In the genomic region with DNA sequence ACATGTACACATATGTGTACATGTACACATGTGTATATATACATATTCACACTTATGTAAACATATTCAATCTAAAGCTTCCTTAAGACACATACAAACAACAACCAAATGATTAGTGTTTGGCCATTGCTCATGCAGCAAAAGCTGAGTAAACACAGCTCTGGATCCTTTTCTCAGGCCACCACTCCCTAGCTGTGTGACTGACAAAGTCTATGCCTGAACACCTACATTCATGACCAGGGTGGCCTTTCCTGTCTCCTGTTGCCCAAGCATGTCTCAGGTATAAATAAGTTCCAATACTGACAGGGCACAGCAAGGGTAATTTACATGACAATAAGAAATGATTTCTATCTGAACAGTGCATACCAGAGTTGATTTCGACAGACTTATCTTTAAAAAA, we compare ENCODE assay signal across 29 cellular contexts. TPM values are rescaled to one million over a fixed set of nuclear protein-coding genes. Genes with fewer than 3 reads are reported as not detected.
DNase-seq lines count a peak whose midpoint lies in the region; ATAC-seq, FAIRE-seq and TF ChIP-seq lines count a peak whose summit lies in the region.
"Had no signal": no experiment of that assay in that cellular context is flagged by ENCODE, and none has a peak within 500 bp of the region (broad histone marks: within the 10 kb centered on the region; RNA-seq: fewer than 3 reads in every experiment).

No MANE protein-coding gene starts in this region.

- DNase-seq in NCI-H345 (lab: John Stamatoyannopoulos, UW) (peak; percentile 27), NCI-H345 treated with DMSO at 0.1 percent for 48 hours (lab: John Stamatoyannopoulos, UW; ENCODE audit: unreplicated experiment) (no peak), GM12891 (ENCODE audit: insufficient read length, low spot score) (no peak), ureter (ENCODE audit: low spot score) (peak; percentile 45), brain microvascular endothelial cell (no peak)
- no peak for DNase-seq in activated CD4-positive, alpha-beta T cell treated with anti-CD3 and anti-CD28 coated beads for 1 hour
- DNase-seq: CD4-positive, CD25-positive, alpha-beta regulatory T cell; DMS79; EL; GDM1; HFFc6; KBM-7; MV-4-11; NCI-H1105; NCI-H187 treated with DMSO at 0.1 percent for 48 hours; NCI-H526 treated with DMSO at 0.1 percent for 48 hours; NK-92 treated with Interleukin-12 subunit alpha and Interleukin-12 subunit beta, amount 100 ng/mL, for 24 hours; PC-9; SJCRH30 had no signal

- no peaks in the 10 kb centered on the region for H3K36me3 ChIP-seq in brain microvascular endothelial cell (replicated peaks)
- H3K36me3 ChIP-seq: BLaER1, HAP-1, SJCRH30 had no signal

- no peak overlapping the region for H3K4me3 ChIP-seq in brain microvascular endothelial cell (ENCODE audit: low read depth, low read length)
- H3K4me3 ChIP-seq: BLaER1, GM12878, HAP-1, PC-9, SJCRH30 had no signal

- peaks cover 20% of the 10 kb centered on the region for H3K27me3 ChIP-seq in brain microvascular endothelial cell (replicated peaks)
- H3K27me3 ChIP-seq: SJCRH30 had no signal

- peak; percentile 43 for ATAC-seq in esophagus mucosa
- ATAC-seq: GM12878, GM23338, Right ventricle myocardium inferior, SK-N-SH treated with all-trans-retinoic acid at 6 μM for 48 hours had no signal

- FAIRE-seq in GM12891 (lab: Jason Lieb, UNC), result peak; percentile 13
- FAIRE-seq: A204.1, D721Med, GM12878 had no signal

- TF ChIP-seq CTCF in brain microvascular endothelial cell (IDR thresholded peaks at IDR 0.05; ENCODE audit: low read depth, low read length, missing control alignments), result no peak

- TF ChIP-seq POLR2A in GM12891 (IDR thresholded peaks at IDR 0.05; ENCODE audit: low read depth, low read length), result no peak

- H3K27ac ChIP-seq in brain microvascular endothelial cell, result no peak overlapping the region
- H3K27ac ChIP-seq: BLaER1, PC-9, SJCRH30 had no signal

- in situ Hi-C loops in brain microvascular endothelial cell (cut with HindIII; ENCODE audit: low pct_ligation_motif_present, low sequenced_read_pairs), result no loop called here

TF ChIP-seq in GM12891, 5 proteins besides CTCF, POLR2A, EP300 and RAD21:
- TF ChIP-seq POLR2AphosphoS5 (IDR thresholded peaks at IDR 0.05; ENCODE audit: low read depth, low read length) (no peak), TAF1 (IDR thresholded peaks at IDR 0.05; ENCODE audit: low read depth, low read length) (no peak), POU2F2 (IDR thresholded peaks at IDR 0.05; ENCODE audit: low read depth, low read length) (no peak), SPI1 (IDR thresholded peaks at IDR 0.05; ENCODE audit: low read depth, low read length) (no peak)

RNA-seq across cellular contexts. Expression of a gene that starts 1.4 kb away (rescaled TPM):
- polyA plus RNA-seq in GM12891 (2012; ENCODE audit: low read depth, missing spikeins), result 3.7 TPM
- 0.08 TPM for total RNA-seq in esophagus mucosa
- 3.0 TPM for total RNA-seq in ureter
- total RNA-seq: NCI-H460, PC-9 had no signal

Comparison
In these comparisons a context has a peak if more than half of its experiments do, and no peak if none do; other contexts are left out.
1. DNase-seq: peak in NCI-H345 (single experiment) and ureter (single experiment); none in NCI-H345 treated with DMSO at 0.1 percent for 48 hours (single experiment), GM12891 (single experiment), activated CD4-positive, alpha-beta T cell treated with anti-CD3 and anti-CD28 coated beads for 1 hour (single experiment) and brain microvascular endothelial cell (single experiment).